1 cellular context compared by ENCODE assay signal in genomic region chr9:34321451-34321850, GRCh38.
TF ChIP-seq lines count a peak whose summit lies in the region.

No MANE protein-coding gene starts in this region.

TF ChIP-seq in GM12878, 131 proteins besides CTCF, POLR2A, EP300 and RAD21:
- no peak for TF ChIP-seq CEBPB (IDR thresholded peaks at IDR 0.05; ENCODE audit: borderline replicate concordance in 1 of 2, low read depth in 2 of 2, low read length in 2 of 2)
- no peak for TF ChIP-seq SKIL (IDR thresholded peaks at IDR 0.05; ENCODE audit: low read depth, poor library complexity, severe bottlenecking)
- no peak for TF ChIP-seq ZBED1 (IDR thresholded peaks at IDR 0.05; ENCODE audit: borderline replicate concordance)
- TF ChIP-seq SPI1 (IDR thresholded peaks at IDR 0.05; ENCODE audit: borderline replicate concordance, insufficient read depth, low read depth, low read length), result no peak
- TF ChIP-seq NRF1 (conservative IDR thresholded peaks at IDR 0.05; ENCODE audit: low read depth, low read length), result no peak
